ENCODE assay signal across 18 cellular contexts in the genomic region with DNA sequence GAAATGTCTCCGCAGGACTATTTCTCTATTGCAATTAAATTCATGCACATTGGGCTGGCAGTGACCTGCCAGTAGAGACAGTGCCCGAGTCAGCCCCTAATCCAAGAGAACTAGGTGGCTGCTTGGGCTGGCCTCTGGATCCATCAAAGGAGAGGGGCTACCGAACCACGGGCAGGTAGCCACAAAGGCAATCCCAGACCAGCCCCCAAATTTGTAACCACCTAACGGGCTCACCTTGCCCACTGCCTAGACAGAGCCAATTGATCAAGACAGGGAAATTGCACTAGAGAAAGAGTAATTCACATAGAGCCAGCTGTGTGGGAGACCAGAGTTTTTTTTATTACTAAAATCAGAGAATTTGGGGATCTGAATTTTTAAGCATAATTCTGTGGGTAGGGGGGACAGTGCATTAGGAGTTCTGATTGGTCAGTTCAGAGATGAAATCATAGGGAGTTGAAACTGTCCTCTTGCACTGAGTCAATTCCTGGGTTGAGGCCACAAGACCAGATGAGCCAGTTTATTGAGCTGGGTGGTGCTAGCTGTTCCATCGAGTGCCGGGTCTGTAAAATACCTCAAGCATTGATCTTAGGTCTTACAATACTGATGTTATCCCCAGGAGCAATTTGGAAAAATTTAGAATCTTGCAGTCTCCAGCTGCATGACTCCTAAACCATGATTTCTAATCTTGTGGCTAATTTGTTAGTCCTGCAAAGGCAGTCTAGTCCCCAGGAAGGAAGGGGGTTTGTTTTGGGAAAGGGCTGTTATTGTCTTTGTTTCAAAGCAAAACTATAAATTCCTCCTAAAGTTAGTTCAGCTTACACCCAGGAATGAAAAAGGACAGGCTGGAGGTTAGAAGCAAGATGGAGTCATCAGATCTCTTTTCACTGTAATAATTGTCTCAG.
DNase-seq lines count a peak whose midpoint lies in the region; ATAC-seq and TF ChIP-seq lines count a peak whose summit lies in the region.
"Had no signal": no experiment of that assay in that cellular context is flagged by ENCODE, and none has a peak within 500 bp of the region (broad histone marks: within the 10 kb centered on the region; RNA-seq: fewer than 3 reads in every experiment).

No MANE protein-coding gene starts in this region.

- intact Hi-C loops in Calu3 (cut with micrococcal nuclease; ENCODE audit: unreplicated experiment): loop anchor here (5.0 kb wide), 1 partner anchor 47 kb away; no protein-coding TSS in a partner anchor
- intact Hi-C loops in activated T-helper 1 cell treated with anti-CD3 and anti-CD28 coated beads, Interleukin-12 subunit alpha, Interleukin-12 subunit beta, Interleukin-2, Interleukin-4 antibody, amounts not matched to agents 30 ng/mL and 10 ng/mL and 1 ng/mL, durations not matched to agents 14 hours and 24 hours and 36 hours (cut with micrococcal nuclease): no loop called here

- no peak overlapping the region for H3K4me3 ChIP-seq in mucosa of rectum (ENCODE audit: low read length in 2 of 2)
- H3K4me3 ChIP-seq: SJCRH30 had no signal

- peaks cover 42% of the 10 kb centered on the region for H3K4me1 Mint-ChIP-seq in Calu3 (ENCODE audit: low read depth, unreplicated experiment)
- H3K4me1 Mint-ChIP-seq in activated T-helper 1 cell treated with anti-CD3 and anti-CD28 coated beads, Interleukin-12 subunit alpha, Interleukin-12 subunit beta, Interleukin-2, Interleukin-4 antibody, amounts not matched to agents 30 ng/mL and 10 ng/mL and 1 ng/mL, durations not matched to agents 14 hours and 24 hours and 36 hours (ENCODE audit: low read depth): no peaks in the 10 kb centered on the region
- H3K4me1 Mint-ChIP-seq: CD14-positive monocyte, IgD-negative memory B cell had no signal

- no peaks in the 10 kb centered on the region for H3K36me3 Mint-ChIP-seq in Calu3 (ENCODE audit: insufficient read depth, unreplicated experiment)
- no peaks in the 10 kb centered on the region for H3K36me3 Mint-ChIP-seq in activated T-helper 1 cell treated with anti-CD3 and anti-CD28 coated beads, Interleukin-12 subunit alpha, Interleukin-12 subunit beta, Interleukin-2, Interleukin-4 antibody, amounts not matched to agents 30 ng/mL and 10 ng/mL and 1 ng/mL, durations not matched to agents 14 hours and 24 hours and 36 hours (ENCODE audit: low read depth)
- H3K36me3 Mint-ChIP-seq: CD14-positive monocyte, IgD-negative memory B cell had no signal

- no peaks in the 10 kb centered on the region for H3K27me3 Mint-ChIP-seq in Calu3 (ENCODE audit: unreplicated experiment)
- peaks cover 3% of the 10 kb centered on the region for H3K27me3 Mint-ChIP-seq in activated T-helper 1 cell treated with anti-CD3 and anti-CD28 coated beads, Interleukin-12 subunit alpha, Interleukin-12 subunit beta, Interleukin-2, Interleukin-4 antibody, amounts not matched to agents 30 ng/mL and 10 ng/mL and 1 ng/mL, durations not matched to agents 14 hours and 24 hours and 36 hours (ENCODE audit: insufficient read depth)

- H3K4me1 ChIP-seq in mucosa of rectum (ENCODE audit: control insufficient read depth in 2 of 2, insufficient read depth in 2 of 2, low read length in 2 of 2): peaks cover 3 to 19% of the 10 kb centered on the region in 2 donors
- H3K4me1 ChIP-seq: SJCRH30 had no signal

- peak overlapping the region; percentile 60 for H3K4me3 Mint-ChIP-seq in Calu3 (ENCODE audit: low read depth, unreplicated experiment)
- no peak overlapping the region for H3K4me3 Mint-ChIP-seq in activated T-helper 1 cell treated with anti-CD3 and anti-CD28 coated beads, Interleukin-12 subunit alpha, Interleukin-12 subunit beta, Interleukin-2, Interleukin-4 antibody, amounts not matched to agents 30 ng/mL and 10 ng/mL and 1 ng/mL, durations not matched to agents 14 hours and 24 hours and 36 hours
- H3K4me3 Mint-ChIP-seq: CD14-positive monocyte, HFFc6 had no signal

- H3K27ac ChIP-seq in VCaP (peak overlapping the region; percentile 98), mucosa of rectum (ENCODE audit: low read depth in 2 of 2, low read length in 2 of 2) (peak overlapping the region; percentile 24 to 51)
- H3K27ac ChIP-seq: RWPE1, SJCRH30 had no signal

- no peak overlapping the region for H3K9ac ChIP-seq in mucosa of rectum (ENCODE audit: low read depth in 1 of 2, low read length in 2 of 2)

- ATAC-seq in esophagus mucosa: peak; percentile 63

- CTCF ChIA-PET in Calu3 (lab: Charles Lee): interaction anchor here (1.0 to 1.6 kb wide), 2 partner anchors 284 to 362 kb away, joined by 3 to 4 read pairs; no protein-coding TSS in a partner anchor

- H3K36me3 ChIP-seq in mucosa of rectum (ENCODE audit: control insufficient read depth in 2 of 2, insufficient read depth in 2 of 2, low read length in 2 of 2): no peaks in the 10 kb centered on the region
- H3K36me3 ChIP-seq: SJCRH30 had no signal

- no peaks in the 10 kb centered on the region for H3K27me3 ChIP-seq in mucosa of rectum (ENCODE audit: control insufficient read depth in 2 of 2, insufficient read depth in 2 of 2, low read length in 2 of 2)
- H3K27me3 ChIP-seq: SJCRH30 had no signal

- no peaks in the 10 kb centered on the region for H3K9me3 ChIP-seq in mucosa of rectum (ENCODE audit: control insufficient read depth in 2 of 2, low read length in 2 of 2)

- DNase-seq in Calu3: peak; percentile 69
- DNase-seq in activated CD4-positive, CD25-positive, alpha-beta regulatory T cell treated with anti-CD3 and anti-CD28 coated beads, Interleukin-2, amount 50 U/mL, for 72 hours: no peak
- DNase-seq in RPMI8226: no peak
- no peak for DNase-seq in NCI-H1092 treated with DMSO at 0.1 percent for 48 hours (lab: John Stamatoyannopoulos, UW)
- no peak for DNase-seq in activated T-helper 1 cell treated with anti-CD3 and anti-CD28 coated beads, Interleukin-12 subunit alpha, Interleukin-12 subunit beta, Interleukin-2, Interleukin-4 antibody, amounts not matched to agents 30 ng/mL and 10 ng/mL and 1 ng/mL, durations not matched to agents 14 hours and 24 hours and 36 hours (ENCODE audit: low spot score)
- DNase-seq: AML-193, HFFc6, NCI-H1417 treated with DMSO at 0.1 percent for 48 hours, NCI-H1930, NCI-H446, NCI-H69, SJCRH30 had no signal

- H3K9me3 Mint-ChIP-seq in Calu3 (ENCODE audit: low read depth, unreplicated experiment): no peaks in the 10 kb centered on the region
- no peaks in the 10 kb centered on the region for H3K9me3 Mint-ChIP-seq in activated T-helper 1 cell treated with anti-CD3 and anti-CD28 coated beads, Interleukin-12 subunit alpha, Interleukin-12 subunit beta, Interleukin-2, Interleukin-4 antibody, amounts not matched to agents 30 ng/mL and 10 ng/mL and 1 ng/mL, durations not matched to agents 14 hours and 24 hours and 36 hours

- no TSS peak for BruUV-seq in Calu3 (replicated peaks; lab: Mats Ljungman, UMichigan)

- H3K27ac Mint-ChIP-seq in Calu3 (ENCODE audit: unreplicated experiment): peak overlapping the region; percentile 84
- no peak overlapping the region for H3K27ac Mint-ChIP-seq in activated T-helper 1 cell treated with anti-CD3 and anti-CD28 coated beads, Interleukin-12 subunit alpha, Interleukin-12 subunit beta, Interleukin-2, Interleukin-4 antibody, amounts not matched to agents 30 ng/mL and 10 ng/mL and 1 ng/mL, durations not matched to agents 14 hours and 24 hours and 36 hours
- H3K27ac Mint-ChIP-seq: CD14-positive monocyte, HFFc6 had no signal

- no peak for TF ChIP-seq CTCF in Calu3 (IDR thresholded peaks at IDR 0.05; ENCODE audit: unreplicated experiment)
- TF ChIP-seq CTCF in VCaP (conservative IDR thresholded peaks at IDR 0.05): no peak
